ENCODE assay signal across 30 cellular contexts in the genomic region with DNA sequence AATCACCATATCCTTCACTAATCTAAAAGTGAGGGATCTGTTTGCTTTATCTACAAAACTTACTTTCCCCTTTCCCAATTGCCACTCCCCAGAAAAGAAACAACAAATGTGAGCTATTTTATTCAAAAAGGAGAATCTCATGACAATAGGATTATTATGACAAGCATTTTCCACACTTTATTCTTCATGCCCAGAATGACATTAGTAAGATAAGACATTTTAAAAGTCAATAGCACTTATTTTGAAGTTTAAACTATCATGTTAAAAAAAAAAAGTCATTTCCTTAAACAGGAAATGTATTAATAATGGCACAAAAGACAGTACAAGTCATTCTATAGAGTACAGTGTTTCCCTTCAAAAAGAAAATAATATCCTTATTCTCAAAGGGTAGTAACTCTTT.
"Had no signal": no experiment of that assay in that cellular context is flagged by ENCODE, and none has a peak within 500 bp of the region (broad histone marks: within the 10 kb centered on the region; RNA-seq: fewer than 3 reads in every experiment).

No MANE protein-coding gene starts in this region.

- H3K9me3 ChIP-seq: adrenal gland, body of pancreas had no signal

- H3K9me3 Mint-ChIP-seq: activated B cell treated with CpG ODN at 0.5 μM for 24 hours; activated CD8-positive, alpha-beta T cell treated with anti-CD3 and anti-CD28 coated beads for 36 hours; activated naive CD4-positive, alpha-beta T cell treated with anti-CD3 and anti-CD28 coated beads, Interleukin-2, amount 50 U/mL, for 24 hours; activated naive CD8-positive, alpha-beta T cell treated with anti-CD3 and anti-CD28 coated beads for 36 hours; activated naive CD8-positive, alpha-beta T cell treated with anti-CD3 and anti-CD28 coated beads, Interleukin-2, amount 50 U/mL, for 24 hours; activated T-cell treated with anti-CD3 and anti-CD28 coated beads, Interleukin-2, amount 50 U/mL, for 4 hours; activated T-helper 17 cell treated with anti-CD3 and anti-CD28 coated beads, Interleukin-2, amount 50 U/mL, for 72 hours; effector memory CD8-positive, alpha-beta T cell had no signal

- H3K36me3 ChIP-seq: adrenal gland, WERI-Rb-1 had no signal

- DNase-seq: activated B cell treated with CpG ODN at 0.5 μM for 24 hours; activated CD4-positive, alpha-beta T cell treated with anti-CD3 and anti-CD28 coated beads for 48 hours; activated CD4-positive, alpha-beta T cell treated with anti-CD3 and anti-CD28 coated beads, Interleukin-2, amount 50 U/mL, for 1 hour; activated CD4-positive, alpha-beta T cell treated with anti-CD3 and anti-CD28 coated beads, Interleukin-2, amount 50 U/mL, for 48 hours; activated CD8-positive, alpha-beta memory T cell treated with anti-CD3 and anti-CD28 coated beads for 24 hours; activated CD8-positive, alpha-beta T cell treated with anti-CD3 and anti-CD28 coated beads for 36 hours; activated effector memory CD4-positive, alpha-beta T cell treated with Interleukin-2 at 50 U/mL for 16 hours; activated gamma-delta T cell treated with Interleukin-2 at 50 U/mL for 16 hours; activated naive CD4-positive, alpha-beta T cell treated with Interleukin-2 at 50 U/mL for 16 hours; activated naive CD8-positive, alpha-beta T cell treated with anti-CD3 and anti-CD28 coated beads for 36 hours; activated naive CD8-positive, alpha-beta T cell treated with anti-CD3 and anti-CD28 coated beads, Interleukin-2, amount 50 U/mL, for 24 hours; activated T-cell treated with anti-CD3 and anti-CD28 coated beads, Interleukin-2, amount 50 U/mL, for 4 hours; adrenal gland; amygdala; aorta; body of pancreas; caudate nucleus; cortex of kidney; dermis blood vessel endothelial cell; effector CD4-positive, alpha-beta T cell; effector memory CD8-positive, alpha-beta T cell; foreskin fibroblast; head of caudate nucleus; T-helper 2 cell; WERI-Rb-1 had no signal

- FAIRE-seq: frontal cortex had no signal

- H3K27ac ChIP-seq: adrenal gland, body of pancreas, WERI-Rb-1 had no signal

- H3K4me1 ChIP-seq: adrenal gland, body of pancreas had no signal

- H3K27me3 ChIP-seq: adrenal gland, body of pancreas had no signal

- H3K4me3 Mint-ChIP-seq: activated B cell treated with CpG ODN at 0.5 μM for 24 hours; activated CD8-positive, alpha-beta T cell treated with anti-CD3 and anti-CD28 coated beads for 36 hours; activated naive CD4-positive, alpha-beta T cell treated with anti-CD3 and anti-CD28 coated beads, Interleukin-2, amount 50 U/mL, for 24 hours; activated naive CD8-positive, alpha-beta T cell treated with anti-CD3 and anti-CD28 coated beads for 36 hours; activated naive CD8-positive, alpha-beta T cell treated with anti-CD3 and anti-CD28 coated beads, Interleukin-2, amount 50 U/mL, for 24 hours; activated T-cell treated with anti-CD3 and anti-CD28 coated beads, Interleukin-2, amount 50 U/mL, for 4 hours; activated T-helper 17 cell treated with anti-CD3 and anti-CD28 coated beads, Interleukin-2, amount 50 U/mL, for 72 hours; effector memory CD8-positive, alpha-beta T cell had no signal

- H3K4me3 ChIP-seq: adrenal gland, body of pancreas had no signal

- H3K36me3 Mint-ChIP-seq: activated naive CD4-positive, alpha-beta T cell treated with anti-CD3 and anti-CD28 coated beads, Interleukin-2, amount 50 U/mL, for 24 hours; activated naive CD8-positive, alpha-beta T cell treated with anti-CD3 and anti-CD28 coated beads for 36 hours had no signal

- H3K27ac Mint-ChIP-seq: activated B cell treated with CpG ODN at 0.5 μM for 24 hours; activated CD8-positive, alpha-beta T cell treated with anti-CD3 and anti-CD28 coated beads for 36 hours; activated naive CD4-positive, alpha-beta T cell treated with anti-CD3 and anti-CD28 coated beads, Interleukin-2, amount 50 U/mL, for 24 hours; activated naive CD8-positive, alpha-beta T cell treated with anti-CD3 and anti-CD28 coated beads for 36 hours; activated naive CD8-positive, alpha-beta T cell treated with anti-CD3 and anti-CD28 coated beads, Interleukin-2, amount 50 U/mL, for 24 hours; activated T-helper 17 cell treated with anti-CD3 and anti-CD28 coated beads, Interleukin-2, amount 50 U/mL, for 72 hours; effector memory CD8-positive, alpha-beta T cell had no signal

- ATAC-seq: activated CD4-positive, CD25-positive, alpha-beta regulatory T cell treated with anti-CD3 and anti-CD28 coated beads, Interleukin-2, amount 50 U/mL, for 24 hours; activated CD8-positive, alpha-beta T cell treated with anti-CD3 and anti-CD28 coated beads for 36 hours; activated naive CD8-positive, alpha-beta T cell treated with anti-CD3 and anti-CD28 coated beads, Interleukin-2, amount 50 U/mL, for 24 hours; activated T-cell treated with anti-CD3 and anti-CD28 coated beads, Interleukin-2, amount 50 U/mL, for 4 hours; activated T-helper 17 cell treated with anti-CD3 and anti-CD28 coated beads, Interleukin-2, amount 50 U/mL, for 72 hours; body of pancreas; effector memory CD8-positive, alpha-beta T cell; esophagus mucosa had no signal
